ENCODE assay signal across 36 cellular contexts in genomic region chr2:61416871-61417645, GRCh38.
"Had no signal": no experiment of that assay in that cellular context is flagged by ENCODE, and none has a peak within 500 bp of the region (broad histone marks: within the 10 kb centered on the region; RNA-seq: fewer than 3 reads in every experiment).

No MANE protein-coding gene starts in this region.

- FAIRE-seq: colon had no signal

- H3K27ac ChIP-seq: adrenal gland, body of pancreas, esophagus muscularis mucosa, foreskin keratinocyte, gastrocnemius medialis, heart left ventricle, WERI-Rb-1 had no signal

- H3K4me3 ChIP-seq: adrenal gland, body of pancreas, esophagus muscularis mucosa, gastrocnemius medialis, heart left ventricle had no signal

- H3K9me3 Mint-ChIP-seq: activated B cell treated with CpG ODN at 0.5 μM for 24 hours; activated CD4-positive, alpha-beta memory T cell treated with anti-CD3 and anti-CD28 coated beads, Interleukin-2, amount 10 ng/mL, durations not matched to agents 7 days and 5 days; activated CD4-positive, alpha-beta T cell treated with anti-CD3 and anti-CD28 coated beads, Interleukin-2, amount 10 ng/mL, durations not matched to agents 7 days and 5 days; activated naive CD4-positive, alpha-beta T cell treated with anti-CD3 and anti-CD28 coated beads for 36 hours; activated naive CD4-positive, alpha-beta T cell treated with anti-CD3 and anti-CD28 coated beads, Interleukin-2, amount 50 U/mL, for 24 hours; activated naive CD8-positive, alpha-beta T cell treated with anti-CD3 and anti-CD28 coated beads for 36 hours; activated naive CD8-positive, alpha-beta T cell treated with anti-CD3 and anti-CD28 coated beads, Interleukin-2, amount 50 U/mL, for 24 hours; activated T-cell treated with anti-CD3 and anti-CD28 coated beads, Interleukin-2, amount 50 U/mL, for 4 hours; activated T-helper 1 cell treated with anti-CD3 and anti-CD28 coated beads, Interleukin-12 subunit alpha, Interleukin-12 subunit beta, Interleukin-2, Interleukin-4 antibody, amounts not matched to agents 30 ng/mL and 10 ng/mL and 1 ng/mL, durations not matched to agents 14 hours and 24 hours and 36 hours; activated T-helper 2 cell treated with anti-CD3 and anti-CD28 coated beads, Interferon-gamma antibody, Interleukin-2, Interleukin-4, amounts not matched to agents 10 μg/mL and 5 μg/mL and 100 μg/mL, durations not matched to agents 14 hours and 24 hours and 36 hours; central memory CD8-positive, alpha-beta T cell; effector memory CD8-positive, alpha-beta T cell; T-helper 2 cell treated with Interferon-gamma antibody and Interleukin-4, amounts not matched to agents 5 μg/mL and 100 μg/mL, for 36 hours had no signal

- H3K4me3 Mint-ChIP-seq: activated B cell treated with CpG ODN at 0.5 μM for 24 hours; activated CD4-positive, alpha-beta memory T cell treated with anti-CD3 and anti-CD28 coated beads, Interleukin-2, amount 10 ng/mL, durations not matched to agents 7 days and 5 days; activated CD4-positive, alpha-beta T cell treated with anti-CD3 and anti-CD28 coated beads, Interleukin-2, amount 10 ng/mL, durations not matched to agents 7 days and 5 days; activated naive CD4-positive, alpha-beta T cell treated with anti-CD3 and anti-CD28 coated beads for 36 hours; activated naive CD4-positive, alpha-beta T cell treated with anti-CD3 and anti-CD28 coated beads, Interleukin-2, amount 50 U/mL, for 24 hours; activated naive CD8-positive, alpha-beta T cell treated with anti-CD3 and anti-CD28 coated beads for 36 hours; activated naive CD8-positive, alpha-beta T cell treated with anti-CD3 and anti-CD28 coated beads, Interleukin-2, amount 50 U/mL, for 24 hours; activated T-cell treated with anti-CD3 and anti-CD28 coated beads, Interleukin-2, amount 50 U/mL, for 4 hours; activated T-helper 1 cell treated with anti-CD3 and anti-CD28 coated beads, Interleukin-12 subunit alpha, Interleukin-12 subunit beta, Interleukin-2, Interleukin-4 antibody, amounts not matched to agents 30 ng/mL and 10 ng/mL and 1 ng/mL, durations not matched to agents 14 hours and 24 hours and 36 hours; central memory CD8-positive, alpha-beta T cell; effector memory CD8-positive, alpha-beta T cell; T-helper 17 cell; T-helper 2 cell treated with Interferon-gamma antibody and Interleukin-4, amounts not matched to agents 5 μg/mL and 100 μg/mL, for 36 hours had no signal

- H3K9me3 ChIP-seq: adrenal gland, body of pancreas, esophagus muscularis mucosa, gastrocnemius medialis, heart left ventricle had no signal

- H3K27ac Mint-ChIP-seq: activated B cell treated with CpG ODN at 0.5 μM for 24 hours; activated CD4-positive, alpha-beta memory T cell treated with anti-CD3 and anti-CD28 coated beads, Interleukin-2, amount 10 ng/mL, durations not matched to agents 7 days and 5 days; activated CD4-positive, alpha-beta T cell treated with anti-CD3 and anti-CD28 coated beads, Interleukin-2, amount 10 ng/mL, durations not matched to agents 7 days and 5 days; activated naive CD4-positive, alpha-beta T cell treated with anti-CD3 and anti-CD28 coated beads for 36 hours; activated naive CD4-positive, alpha-beta T cell treated with anti-CD3 and anti-CD28 coated beads, Interleukin-2, amount 50 U/mL, for 24 hours; activated naive CD8-positive, alpha-beta T cell treated with anti-CD3 and anti-CD28 coated beads for 36 hours; activated naive CD8-positive, alpha-beta T cell treated with anti-CD3 and anti-CD28 coated beads, Interleukin-2, amount 50 U/mL, for 24 hours; activated T-helper 1 cell treated with anti-CD3 and anti-CD28 coated beads, Interleukin-12 subunit alpha, Interleukin-12 subunit beta, Interleukin-2, Interleukin-4 antibody, amounts not matched to agents 30 ng/mL and 10 ng/mL and 1 ng/mL, durations not matched to agents 14 hours and 24 hours and 36 hours; activated T-helper 2 cell treated with anti-CD3 and anti-CD28 coated beads, Interferon-gamma antibody, Interleukin-2, Interleukin-4, amounts not matched to agents 10 μg/mL and 5 μg/mL and 100 μg/mL, durations not matched to agents 14 hours and 24 hours and 36 hours; effector memory CD8-positive, alpha-beta T cell; T-helper 17 cell; T-helper 2 cell treated with Interferon-gamma antibody and Interleukin-4, amounts not matched to agents 5 μg/mL and 100 μg/mL, for 36 hours had no signal

- H3K27me3 ChIP-seq: adrenal gland, body of pancreas, esophagus muscularis mucosa, foreskin keratinocyte, gastrocnemius medialis, heart left ventricle had no signal

- DNase-seq: activated B cell treated with CpG ODN at 0.5 μM for 24 hours; activated CD4-positive, alpha-beta memory T cell treated with anti-CD3 and anti-CD28 coated beads, Interleukin-2, amount 10 ng/mL, durations not matched to agents 7 days and 5 days; activated CD4-positive, alpha-beta T cell treated with anti-CD3 and anti-CD28 coated beads, Interleukin-2, amount 10 ng/mL, durations not matched to agents 7 days and 5 days; activated CD4-positive, alpha-beta T cell treated with anti-CD3 and anti-CD28 coated beads, Interleukin-2, amount 50 U/mL, for 4 hours; activated CD8-positive, alpha-beta memory T cell treated with anti-CD3 and anti-CD28 coated beads, Interleukin-2, amount 50 U/mL, for 48 hours; activated effector memory CD4-positive, alpha-beta T cell treated with anti-CD3 and anti-CD28 coated beads, Interleukin-2, amount 50 U/mL, for 16 hours; activated naive CD4-positive, alpha-beta T cell treated with anti-CD3 and anti-CD28 coated beads for 36 hours; activated naive CD8-positive, alpha-beta T cell treated with anti-CD3 and anti-CD28 coated beads for 36 hours; activated naive CD8-positive, alpha-beta T cell treated with anti-CD3 and anti-CD28 coated beads, Interleukin-2, amount 50 U/mL, for 24 hours; activated T-cell treated with anti-CD3 and anti-CD28 coated beads for 4 hours; activated T-cell treated with anti-CD3 and anti-CD28 coated beads, Interleukin-2, amount 50 U/mL, for 4 hours; adrenal gland; amygdala; aorta; body of pancreas; cortex of kidney; dermis blood vessel endothelial cell; effector CD4-positive, alpha-beta T cell; effector memory CD8-positive, alpha-beta T cell; erythroblast; foreskin keratinocyte; gastrocnemius medialis; glutamatergic neuron; heart left ventricle; T-helper 1 cell; T-helper 17 cell; T1000; WERI-Rb-1 had no signal

- H3K27me3 Mint-ChIP-seq: activated B cell treated with CpG ODN at 0.5 μM for 24 hours; activated CD4-positive, alpha-beta memory T cell treated with anti-CD3 and anti-CD28 coated beads, Interleukin-2, amount 10 ng/mL, durations not matched to agents 7 days and 5 days; activated CD4-positive, alpha-beta T cell treated with anti-CD3 and anti-CD28 coated beads, Interleukin-2, amount 10 ng/mL, durations not matched to agents 7 days and 5 days; activated naive CD4-positive, alpha-beta T cell treated with anti-CD3 and anti-CD28 coated beads, Interleukin-2, amount 50 U/mL, for 24 hours; activated naive CD8-positive, alpha-beta T cell treated with anti-CD3 and anti-CD28 coated beads for 36 hours; activated naive CD8-positive, alpha-beta T cell treated with anti-CD3 and anti-CD28 coated beads, Interleukin-2, amount 50 U/mL, for 24 hours; central memory CD8-positive, alpha-beta T cell; effector memory CD8-positive, alpha-beta T cell; T-helper 17 cell had no signal

- H3K36me3 ChIP-seq: adrenal gland, esophagus muscularis mucosa, gastrocnemius medialis had no signal

- H3K4me1 ChIP-seq: foreskin keratinocyte had no signal

- ATAC-seq: activated CD4-positive, CD25-positive, alpha-beta regulatory T cell treated with anti-CD3 and anti-CD28 coated beads, Interleukin-2, amount 50 U/mL, for 24 hours; activated naive CD8-positive, alpha-beta T cell treated with anti-CD3 and anti-CD28 coated beads, Interleukin-2, amount 50 U/mL, for 24 hours; activated T-cell treated with anti-CD3 and anti-CD28 coated beads, Interleukin-2, amount 50 U/mL, for 4 hours; body of pancreas; effector memory CD8-positive, alpha-beta T cell; foreskin keratinocyte; gastrocnemius medialis; heart left ventricle; T-helper 17 cell had no signal
